In the genomic region with DNA sequence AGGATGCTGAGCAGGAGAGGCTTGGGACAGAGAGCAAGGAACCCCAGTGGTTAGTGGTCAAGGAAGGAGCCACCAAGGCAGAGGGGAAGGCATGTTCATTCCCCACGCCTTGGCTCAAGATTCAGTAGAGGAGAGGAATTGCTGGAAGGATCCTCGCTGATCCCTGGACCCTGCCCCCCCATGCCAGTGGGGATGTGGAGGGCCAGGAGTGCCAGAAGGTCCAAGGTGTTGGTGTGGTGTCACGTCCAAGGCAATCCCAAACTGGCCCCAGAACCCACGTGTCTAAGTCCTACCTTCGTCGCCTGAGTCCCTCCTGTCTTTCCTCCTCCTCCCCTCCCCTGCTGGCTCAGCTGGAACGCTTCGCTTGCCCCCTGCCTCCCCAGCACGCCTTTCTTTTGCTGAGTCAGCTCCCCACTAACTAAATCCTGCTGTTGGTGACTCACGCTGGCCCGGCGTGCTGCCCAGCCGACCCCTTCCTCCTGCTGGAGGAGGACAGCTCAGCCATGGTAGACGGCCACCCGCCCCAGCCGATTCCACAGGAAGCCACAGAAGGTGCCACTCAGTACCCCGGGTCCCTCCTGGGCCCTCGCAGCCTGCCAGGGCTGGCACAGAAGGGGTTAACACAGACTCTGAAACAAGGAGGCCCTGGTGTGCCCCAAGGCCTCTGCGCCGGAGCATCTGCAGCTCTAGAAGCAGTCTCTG, we compare ENCODE assay signal across 11 cellular contexts. TPM values are rescaled to one million over a fixed set of nuclear protein-coding genes. Genes with fewer than 3 reads are reported as not detected.
A peak's percentile ranks its signal among the peaks of the same experiment; 100 is the strongest.
DNase-seq lines count a peak whose midpoint lies in the region; ATAC-seq and TF ChIP-seq lines count a peak whose summit lies in the region.
"Had no signal": no experiment of that assay in that cellular context is flagged by ENCODE, and none has a peak within 500 bp of the region (broad histone marks: within the 10 kb centered on the region; RNA-seq: fewer than 3 reads in every experiment).

No MANE protein-coding gene starts in this region.

- CTCF ChIA-PET in BJ (lab: Yijun Ruan, JAX), result interaction anchor here (0.8 to 7.3 kb wide), 10 partner anchors 7 to 203 kb away, joined by 3 to 47 read pairs (median 4); a partner anchor contains a TSS

- H3K4me3 ChIP-seq in BJ (ENCODE audit: low read depth, low read length) (no peak overlapping the region), osteoblast (ENCODE audit: insufficient read depth, low read length) (no peak overlapping the region)

- peak overlapping the region; percentile 54 for H3K27ac ChIP-seq in osteoblast (ENCODE audit: low read depth, low read length)

- H3K27me3 ChIP-seq in BJ (ENCODE audit: control insufficient read depth, insufficient read depth, low read length) (no peaks in the 10 kb centered on the region), osteoblast (ENCODE audit: insufficient read depth, low read length) (no peaks in the 10 kb centered on the region)

- no peak for ATAC-seq in GM19397 (IDR thresholded peaks at IDR 0.05; ENCODE audit: unreplicated experiment)

- H3K9me3 ChIP-seq in osteoblast (ENCODE audit: low read depth, low read length), result no peaks in the 10 kb centered on the region

- DNase-seq in BJ (ENCODE audit: low read depth), result peak; percentile 74
- peak; percentile 47 for DNase-seq in RKO (ENCODE audit: low spot score)
- peak; percentile 90 for DNase-seq in fibroblast of gingiva (ENCODE audit: low read depth)
- peak; percentile 97 for DNase-seq in osteoblast (ENCODE audit: insufficient read length, low spot score, missing footprints)
- no peak for DNase-seq in LoVo (ENCODE audit: low spot score)
- DNase-seq in NCI-H2227 treated with DMSO at 0.1 percent for 48 hours (lab: John Stamatoyannopoulos, UW), result no peak
- no peak for DNase-seq in hippocampal formation (lab: John Stamatoyannopoulos, UW)
- DNase-seq: KG1; stimulated activated CD4-positive, alpha-beta T cell treated with anti-CD3 and anti-CD28 coated beads, Interleukin-2, amount 100 ng/mL, for 24 hours had no signal

- TF ChIP-seq CTCF in BJ (IDR thresholded peaks at IDR 0.05; ENCODE audit: insufficient read depth, low read depth, low read length) (peak; percentile 30), osteoblast (IDR thresholded peaks at IDR 0.05; ENCODE audit: extremely low read depth, low read depth, low read length) (no peak)

- H3K79me2 ChIP-seq in osteoblast (ENCODE audit: insufficient read depth, low read length), result no peaks in the 10 kb centered on the region

- no peaks in the 10 kb centered on the region for H4K20me1 ChIP-seq in osteoblast (ENCODE audit: insufficient read depth, low read length)

- POLR2A ChIA-PET in BJ (lab: Charles Lee), result no interaction called here

- H3K36me3 ChIP-seq in BJ (ENCODE audit: control insufficient read depth, insufficient read depth, low read length) (peaks cover 10% of the 10 kb centered on the region), osteoblast (ENCODE audit: insufficient read depth, low read length) (no peaks in the 10 kb centered on the region)

- H2AFZ ChIP-seq in osteoblast (ENCODE audit: low read length), result no peak overlapping the region

- H3K4me1 ChIP-seq in osteoblast (ENCODE audit: insufficient read depth, low read length), result peaks cover 27% of the 10 kb centered on the region

- H3K4me2 ChIP-seq in osteoblast (ENCODE audit: insufficient read depth, low read length), result peak overlapping the region; percentile 38

RNA-seq across cellular contexts. Expression of a gene that starts 37.6 kb away (rescaled TPM):
- not detected in 2 replicates for polyA plus RNA-seq in BJ (2011; rRNA removed)
- not detected in 2 replicates for polyA minus RNA-seq in BJ (2011; rRNA and poly(A)+ RNA removed)
- not detected in 2 replicates for total RNA-seq in osteoblast
- total RNA-seq: G401 had no signal

RNA-seq across cellular contexts. Expression of a gene that starts 44.4 kb away (rescaled TPM):
- not detected in 2 replicates for polyA plus RNA-seq in BJ (2011; rRNA removed)
- polyA minus RNA-seq in BJ (2011; rRNA and poly(A)+ RNA removed), result not detected in 2 replicates
- total RNA-seq in osteoblast, result not detected in 2 replicates
- total RNA-seq: G401 had no signal

Comparison
In these comparisons a context has a peak if more than half of its experiments do, and no peak if none do; other contexts are left out.
1. DNase-seq: peak in BJ (single experiment), RKO (single experiment), fibroblast of gingiva (single experiment) and osteoblast (single experiment); none in LoVo (single experiment), NCI-H2227 treated with DMSO at 0.1 percent for 48 hours (single experiment) and hippocampal formation (0 of 2).